Comparison of ENCODE assay signal across 12 cellular contexts in the genomic region with DNA sequence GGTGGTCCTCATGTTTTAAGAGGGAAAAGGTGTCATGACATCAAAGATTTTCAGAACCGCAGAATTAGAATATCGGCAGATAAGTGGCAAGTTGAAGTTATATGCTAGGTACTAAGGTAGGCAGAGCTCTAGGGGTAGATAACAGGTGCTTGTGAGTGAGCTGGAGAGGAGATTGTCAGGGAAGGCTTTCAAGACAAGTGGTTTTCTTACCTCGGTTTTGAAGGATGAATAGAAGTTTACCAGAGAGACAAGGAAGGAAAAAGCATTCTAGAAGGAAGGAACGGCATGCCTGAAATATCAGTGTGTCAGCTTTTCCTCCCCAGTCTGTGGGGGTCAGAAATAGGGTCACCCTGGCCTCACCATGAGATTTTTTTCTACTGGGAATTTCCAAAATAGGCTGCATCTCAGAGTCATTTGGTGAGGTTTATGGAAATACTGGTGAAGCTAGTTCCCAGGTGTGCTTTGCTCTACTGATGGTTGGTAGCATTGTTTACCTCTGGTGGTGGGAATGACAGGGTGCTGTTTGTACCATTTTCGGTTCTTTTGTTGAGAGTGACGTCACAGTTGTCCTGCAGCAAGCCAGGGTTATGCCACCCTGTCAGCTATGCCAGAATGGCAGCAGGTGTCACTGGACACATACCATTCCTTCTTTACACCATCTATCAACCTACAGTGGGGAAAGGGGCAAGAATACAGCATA.
A peak's percentile ranks its signal among the peaks of the same experiment; 100 is the strongest.
DNase-seq lines count a peak whose midpoint lies in the region; ATAC-seq and TF ChIP-seq lines count a peak whose summit lies in the region.
"Had no signal": no experiment of that assay in that cellular context is flagged by ENCODE, and none has a peak within 500 bp of the region (broad histone marks: within the 10 kb centered on the region; RNA-seq: fewer than 3 reads in every experiment).

No MANE protein-coding gene starts in this region.

- no peak overlapping the region for H3K27ac ChIP-seq in naive thymus-derived CD4-positive, alpha-beta T cell (ENCODE audit: low read depth, low read length)
- peak overlapping the region in 4 of 59 donors; percentile 10 to 40 (median 22) for H3K27ac ChIP-seq in dorsolateral prefrontal cortex

- POLR2A ChIA-PET in naive thymus-derived CD4-positive, alpha-beta T cell (lab: Charles Lee): no interaction called here

- no peaks in the 10 kb centered on the region for H3K27me3 ChIP-seq in naive thymus-derived CD4-positive, alpha-beta T cell (ENCODE audit: control insufficient read depth in 2 of 2, insufficient read depth in 2 of 2, low read length in 2 of 2)
- H3K27me3 ChIP-seq in dorsolateral prefrontal cortex: no peaks in the 10 kb centered on the region

- no peak for DNase-seq in activated naive CD4-positive, alpha-beta T cell treated with anti-CD3 and anti-CD28 coated beads for 36 hours
- no peak for DNase-seq in effector memory CD8-positive, alpha-beta T cell
- DNase-seq in stimulated activated effector memory CD8-positive, alpha-beta T cell treated with anti-CD3 and anti-CD28 coated beads, Interleukin-12 subunit alpha, Interleukin-12 subunit beta, amount 100 ng/mL, for 72 hours (ENCODE audit: low spot score in 2 of 2): no peak
- DNase-seq in naive thymus-derived CD4-positive, alpha-beta T cell: no peak
- DNase-seq in dorsolateral prefrontal cortex: no peak
- no peak for DNase-seq in immature natural killer cell
- DNase-seq: activated CD4-positive, alpha-beta T cell treated with anti-CD3 and anti-CD28 coated beads for 48 hours; GF-D8; NCI-H1092 treated with DMSO at 0.1 percent for 48 hours; occipital lobe had no signal

- peak overlapping the region; percentile 44 for H3K4me3 Mint-ChIP-seq in activated naive CD4-positive, alpha-beta T cell treated with anti-CD3 and anti-CD28 coated beads, Interleukin-2, amount 50 U/mL, for 24 hours
- H3K4me3 Mint-ChIP-seq in activated naive CD4-positive, alpha-beta T cell treated with anti-CD3 and anti-CD28 coated beads for 36 hours: no peak overlapping the region
- no peak overlapping the region for H3K4me3 Mint-ChIP-seq in effector memory CD8-positive, alpha-beta T cell
- H3K4me3 Mint-ChIP-seq in stimulated activated effector memory CD8-positive, alpha-beta T cell treated with anti-CD3 and anti-CD28 coated beads, Interleukin-12 subunit alpha, Interleukin-12 subunit beta, amount 100 ng/mL, for 72 hours: no peak overlapping the region
- no peak overlapping the region for H3K4me3 Mint-ChIP-seq in naive thymus-derived CD4-positive, alpha-beta T cell
- no peak overlapping the region for H3K4me3 Mint-ChIP-seq in immature natural killer cell

- peak overlapping the region; percentile 82 for H3K27ac Mint-ChIP-seq in activated naive CD4-positive, alpha-beta T cell treated with anti-CD3 and anti-CD28 coated beads, Interleukin-2, amount 50 U/mL, for 24 hours
- no peak overlapping the region for H3K27ac Mint-ChIP-seq in activated naive CD4-positive, alpha-beta T cell treated with anti-CD3 and anti-CD28 coated beads for 36 hours
- H3K27ac Mint-ChIP-seq in effector memory CD8-positive, alpha-beta T cell: peak overlapping the region; percentile 19 to 67
- H3K27ac Mint-ChIP-seq in stimulated activated effector memory CD8-positive, alpha-beta T cell treated with anti-CD3 and anti-CD28 coated beads, Interleukin-12 subunit alpha, Interleukin-12 subunit beta, amount 100 ng/mL, for 72 hours: peak overlapping the region; percentile 81
- peak overlapping the region in 4 of 9 donors; percentile 28 to 82 (median 55) for H3K27ac Mint-ChIP-seq in naive thymus-derived CD4-positive, alpha-beta T cell
- peak overlapping the region in 1 of 6 donors; percentile 1 for H3K27ac Mint-ChIP-seq in immature natural killer cell

- H3K9me3 Mint-ChIP-seq in activated naive CD4-positive, alpha-beta T cell treated with anti-CD3 and anti-CD28 coated beads, Interleukin-2, amount 50 U/mL, for 24 hours: no peaks in the 10 kb centered on the region
- no peaks in the 10 kb centered on the region for H3K9me3 Mint-ChIP-seq in activated naive CD4-positive, alpha-beta T cell treated with anti-CD3 and anti-CD28 coated beads for 36 hours
- H3K9me3 Mint-ChIP-seq in effector memory CD8-positive, alpha-beta T cell: no peaks in the 10 kb centered on the region
- H3K9me3 Mint-ChIP-seq in stimulated activated effector memory CD8-positive, alpha-beta T cell treated with anti-CD3 and anti-CD28 coated beads, Interleukin-12 subunit alpha, Interleukin-12 subunit beta, amount 100 ng/mL, for 72 hours: no peaks in the 10 kb centered on the region
- H3K9me3 Mint-ChIP-seq in naive thymus-derived CD4-positive, alpha-beta T cell: peaks cover 0 to under 1% (median 0%) of the 10 kb centered on the region in 11 donors
- no peaks in the 10 kb centered on the region for H3K9me3 Mint-ChIP-seq in immature natural killer cell

- no peaks in the 10 kb centered on the region for H3K9me3 ChIP-seq in naive thymus-derived CD4-positive, alpha-beta T cell (ENCODE audit: control insufficient read depth in 2 of 3, low read length in 3 of 3)

- CTCF ChIA-PET in activated naive CD4-positive, alpha-beta T cell treated with anti-CD3 and anti-CD28 coated beads for 36 hours (lab: Charles Lee): interaction anchor here (0.6 kb wide), 1 partner anchor 371 kb away, joined by 3 read pairs; no protein-coding TSS in a partner anchor
- CTCF ChIA-PET in naive thymus-derived CD4-positive, alpha-beta T cell (lab: Charles Lee): no interaction called here

- TF ChIP-seq CTCF in dorsolateral prefrontal cortex (IDR thresholded peaks at IDR 0.05 in 54 of 56, conservative IDR thresholded peaks at IDR 0.05 in 2 of 56; ENCODE audit: low read depth in 1 of 56, partially characterized antibody in 56 of 56): no peak

- H3K27me3 Mint-ChIP-seq in activated naive CD4-positive, alpha-beta T cell treated with anti-CD3 and anti-CD28 coated beads, Interleukin-2, amount 50 U/mL, for 24 hours: no peaks in the 10 kb centered on the region
- H3K27me3 Mint-ChIP-seq in activated naive CD4-positive, alpha-beta T cell treated with anti-CD3 and anti-CD28 coated beads for 36 hours (ENCODE audit: low read depth): no peaks in the 10 kb centered on the region
- no peaks in the 10 kb centered on the region for H3K27me3 Mint-ChIP-seq in effector memory CD8-positive, alpha-beta T cell
- no peaks in the 10 kb centered on the region for H3K27me3 Mint-ChIP-seq in naive thymus-derived CD4-positive, alpha-beta T cell
- peaks cover 0 to 2% (median 0%) of the 10 kb centered on the region in 3 donors for H3K27me3 Mint-ChIP-seq in immature natural killer cell (ENCODE audit: low read depth in 3 of 3)

- intact Hi-C loops in activated naive CD4-positive, alpha-beta T cell treated with anti-CD3 and anti-CD28 coated beads for 36 hours (cut with micrococcal nuclease): no loop called here
- intact Hi-C loops in naive thymus-derived CD4-positive, alpha-beta T cell (cut with micrococcal nuclease): no loop called here
- intact Hi-C loops in dorsolateral prefrontal cortex (cut with DNase I): no loop called here

- no peak overlapping the region for H3K4me3 ChIP-seq in naive thymus-derived CD4-positive, alpha-beta T cell (ENCODE audit: low read length)
- no peak overlapping the region for H3K4me3 ChIP-seq in dorsolateral prefrontal cortex

- peak; percentile 50 for ATAC-seq in HG03457 (IDR thresholded peaks at IDR 0.05; ENCODE audit: unreplicated experiment)
- no peak for ATAC-seq in effector memory CD8-positive, alpha-beta T cell (replicated peaks)
- peak; percentile 24 for ATAC-seq in stimulated activated effector memory CD8-positive, alpha-beta T cell treated with anti-CD3 and anti-CD28 coated beads, Interleukin-12 subunit alpha, Interleukin-12 subunit beta, amount 100 ng/mL, for 72 hours
- no peak for ATAC-seq in naive thymus-derived CD4-positive, alpha-beta T cell

- peaks cover 6% of the 10 kb centered on the region for H3K36me3 Mint-ChIP-seq in activated naive CD4-positive, alpha-beta T cell treated with anti-CD3 and anti-CD28 coated beads, Interleukin-2, amount 50 U/mL, for 24 hours
- H3K36me3 Mint-ChIP-seq in activated naive CD4-positive, alpha-beta T cell treated with anti-CD3 and anti-CD28 coated beads for 36 hours (ENCODE audit: low read depth): peaks cover 4% of the 10 kb centered on the region
- H3K36me3 Mint-ChIP-seq in effector memory CD8-positive, alpha-beta T cell (ENCODE audit: insufficient read depth): no peaks in the 10 kb centered on the region
- H3K36me3 Mint-ChIP-seq in stimulated activated effector memory CD8-positive, alpha-beta T cell treated with anti-CD3 and anti-CD28 coated beads, Interleukin-12 subunit alpha, Interleukin-12 subunit beta, amount 100 ng/mL, for 72 hours: no peaks in the 10 kb centered on the region
- peaks cover 0 to 25% (median 11%) of the 10 kb centered on the region in 5 donors for H3K36me3 Mint-ChIP-seq in naive thymus-derived CD4-positive, alpha-beta T cell
- peaks cover 0 to under 1% (median 0%) of the 10 kb centered on the region in 3 donors for H3K36me3 Mint-ChIP-seq in immature natural killer cell

- H3K36me3 ChIP-seq in naive thymus-derived CD4-positive, alpha-beta T cell (ENCODE audit: control insufficient read depth in 2 of 3, insufficient read depth in 3 of 3, low read length in 3 of 3): no peaks in the 10 kb centered on the region

- H3K4me1 Mint-ChIP-seq in activated naive CD4-positive, alpha-beta T cell treated with anti-CD3 and anti-CD28 coated beads, Interleukin-2, amount 50 U/mL, for 24 hours: peaks cover 19% of the 10 kb centered on the region
- H3K4me1 Mint-ChIP-seq in activated naive CD4-positive, alpha-beta T cell treated with anti-CD3 and anti-CD28 coated beads for 36 hours (ENCODE audit: low read depth): peaks cover 13% of the 10 kb centered on the region
- H3K4me1 Mint-ChIP-seq in effector memory CD8-positive, alpha-beta T cell (ENCODE audit: low read depth in 2 of 2): peaks cover 17 to 23% of the 10 kb centered on the region in 2 donors
- peaks cover 39% of the 10 kb centered on the region for H3K4me1 Mint-ChIP-seq in stimulated activated effector memory CD8-positive, alpha-beta T cell treated with anti-CD3 and anti-CD28 coated beads, Interleukin-12 subunit alpha, Interleukin-12 subunit beta, amount 100 ng/mL, for 72 hours
- peaks cover 13 to 31% (median 22%) of the 10 kb centered on the region in 7 donors for H3K4me1 Mint-ChIP-seq in naive thymus-derived CD4-positive, alpha-beta T cell
- peaks cover 0 to 6% of the 10 kb centered on the region in 2 donors for H3K4me1 Mint-ChIP-seq in immature natural killer cell

- no peaks in the 10 kb centered on the region for H3K4me1 ChIP-seq in naive thymus-derived CD4-positive, alpha-beta T cell (ENCODE audit: control insufficient read depth in 2 of 2, insufficient read depth in 2 of 2, low read length in 2 of 2)

Comparison
In these comparisons a context has a peak if more than half of its experiments do, and no peak if none do; other contexts are left out.
1. ATAC-seq: peak in HG03457 (single experiment) and stimulated activated effector memory CD8-positive, alpha-beta T cell treated with anti-CD3 and anti-CD28 coated beads, Interleukin-12 subunit alpha, Interleukin-12 subunit beta, amount 100 ng/mL, for 72 hours (single experiment); none in effector memory CD8-positive, alpha-beta T cell (single experiment) and naive thymus-derived CD4-positive, alpha-beta T cell (single experiment).